In the genomic region with DNA sequence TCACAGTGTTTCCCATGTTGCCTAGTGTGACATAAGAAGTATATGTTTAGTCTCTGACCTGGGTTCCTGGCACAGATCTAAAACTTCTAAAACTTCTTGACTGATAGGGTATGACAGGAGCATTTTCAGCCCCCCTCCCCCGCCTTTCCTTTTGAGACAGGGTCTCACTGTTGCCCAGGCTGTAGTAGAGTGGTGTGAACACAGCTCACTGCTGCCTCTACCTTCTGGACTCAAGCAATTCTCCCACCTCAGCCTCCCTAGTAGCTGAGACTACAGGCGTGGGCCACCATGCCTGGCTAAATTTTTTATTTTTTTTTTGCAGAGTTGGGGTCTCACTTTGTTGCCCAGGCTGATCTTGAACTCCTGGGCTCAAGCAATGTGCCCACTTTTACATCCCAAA, we compare ENCODE assay signal across 24 cellular contexts.
DNase-seq lines count a peak whose midpoint lies in the region; ATAC-seq and TF ChIP-seq lines count a peak whose summit lies in the region.
"Had no signal": no experiment of that assay in that cellular context is flagged by ENCODE, and none has a peak within 500 bp of the region (broad histone marks: within the 10 kb centered on the region; RNA-seq: fewer than 3 reads in every experiment).

No MANE protein-coding gene starts in this region.

- H3K9me3 Mint-ChIP-seq in GM23338 (no peaks in the 10 kb centered on the region), memory B cell (no peaks in the 10 kb centered on the region), T-cell (no peaks in the 10 kb centered on the region)
- no peaks in the 10 kb centered on the region for H3K9me3 Mint-ChIP-seq in activated T-helper 17 cell treated with anti-CD3 and anti-CD28 coated beads, Interleukin-2, amount 50 U/mL, for 72 hours
- H3K9me3 Mint-ChIP-seq: CD4-positive, alpha-beta T cell; CD8-positive, alpha-beta memory T cell; H9 had no signal

- no peak overlapping the region for H3K4me2 ChIP-seq in GM23338
- no peak overlapping the region for H3K4me2 ChIP-seq in trophoblast cell (ENCODE audit: low read length)
- no peak overlapping the region for H3K4me2 ChIP-seq in Karpas-422 (ENCODE audit: low read depth, low read length, poor library complexity, severe bottlenecking)
- H3K4me2 ChIP-seq: A549; BLaER1 treated with 17β-estradiol and CSF1 and Interleukin-3, amounts not matched to agents 10 nM and 100 nM had no signal

- H2AFZ ChIP-seq in GM23338 = no peak overlapping the region
- no peak overlapping the region for H2AFZ ChIP-seq in trophoblast cell (ENCODE audit: insufficient read depth, low read length, poor library complexity)
- H2AFZ ChIP-seq in Karpas-422 (ENCODE audit: low read length) = no peak overlapping the region

- no peak overlapping the region for H4K12ac ChIP-seq in trophoblast cell (ENCODE audit: low read depth, low read length)

- POLR2A ChIA-PET in T-cell (lab: Charles Lee) = no interaction called here

- no peak overlapping the region for H3K14ac ChIP-seq in trophoblast cell (ENCODE audit: low read length)

- H4K91ac ChIP-seq in trophoblast cell (ENCODE audit: low read depth, low read length) = no peak overlapping the region

- H3K18ac ChIP-seq in trophoblast cell (ENCODE audit: low read length) = no peak overlapping the region

- no peaks in the 10 kb centered on the region for H3K9me2 ChIP-seq in GM23338 (ENCODE audit: insufficient read depth)
- H3K9me2 ChIP-seq in Karpas-422 (replicated peaks; ENCODE audit: insufficient read depth, low read length) = no peaks in the 10 kb centered on the region

- no peaks in the 10 kb centered on the region for H3K79me1 ChIP-seq in trophoblast cell (ENCODE audit: low read length)

- CTCF ChIA-PET in T-cell (lab: Charles Lee) = no interaction called here

- peaks cover 14% of the 10 kb centered on the region for H3K4me1 Mint-ChIP-seq in GM23338
- H3K4me1 Mint-ChIP-seq in activated T-helper 17 cell treated with anti-CD3 and anti-CD28 coated beads, Interleukin-2, amount 50 U/mL, for 72 hours = no peaks in the 10 kb centered on the region
- peaks cover 10% of the 10 kb centered on the region for H3K4me1 Mint-ChIP-seq in memory B cell
- H3K4me1 Mint-ChIP-seq in T-cell = peaks cover 0 to 6% (median 0%) of the 10 kb centered on the region in 3 donors

- H3K4me3 Mint-ChIP-seq in GM23338 = no peak overlapping the region
- no peak overlapping the region for H3K4me3 Mint-ChIP-seq in activated T-helper 17 cell treated with anti-CD3 and anti-CD28 coated beads, Interleukin-2, amount 50 U/mL, for 72 hours
- no peak overlapping the region for H3K4me3 Mint-ChIP-seq in memory B cell
- H3K4me3 Mint-ChIP-seq in T-cell = no peak overlapping the region
- H3K4me3 Mint-ChIP-seq: CD14-positive monocyte; CD4-positive, alpha-beta T cell; CD8-positive, alpha-beta memory T cell; H9 had no signal

- WGBS in trophoblast cell (ENCODE audit: extremely low coverage, insufficient coverage, insufficient read length) = no CpG with 5 or more reads among the region's 2 CpGs

- no peaks in the 10 kb centered on the region for H3F3A ChIP-seq in GM23338 (replicated peaks; ENCODE audit: low read depth)

- H3K4me3 ChIP-seq in GM23338 (no peak overlapping the region), trophoblast cell (ENCODE audit: low read depth, low read length) (no peak overlapping the region), Karpas-422 (ENCODE audit: low read length) (no peak overlapping the region)
- H3K4me3 ChIP-seq: A549; BLaER1 treated with 17β-estradiol and CSF1 and Interleukin-3, amounts not matched to agents 10 nM and 100 nM; GM12878 had no signal

- ATAC-seq in GM23338 (peak; percentile 70), memory B cell (ENCODE audit: low read depth) (no peak), T-cell (replicated peaks in 1 of 4) (no peak), HG02610 (IDR thresholded peaks at IDR 0.05; ENCODE audit: unreplicated experiment) (no peak), GM21360 (IDR thresholded peaks at IDR 0.05; ENCODE audit: unreplicated experiment) (no peak)
- no peak for ATAC-seq in activated T-helper 17 cell treated with anti-CD3 and anti-CD28 coated beads, Interleukin-2, amount 50 U/mL, for 72 hours (replicated peaks)
- ATAC-seq: A549, GM12878, HCT116 had no signal

- H3K79me2 ChIP-seq in GM23338 (replicated peaks; ENCODE audit: insufficient read depth) = peaks cover 44% of the 10 kb centered on the region
- no peaks in the 10 kb centered on the region for H3K79me2 ChIP-seq in trophoblast cell (ENCODE audit: control insufficient read depth, insufficient read depth, low read length, poor library complexity)
- H3K79me2 ChIP-seq in Karpas-422 (ENCODE audit: low read length) = no peaks in the 10 kb centered on the region

- H3K27ac ChIP-seq in GM23338 (ENCODE audit: low read depth) (no peak overlapping the region), trophoblast cell (ENCODE audit: low read depth, low read length) (no peak overlapping the region), Karpas-422 (ENCODE audit: low read length) (no peak overlapping the region)
- H3K27ac ChIP-seq: 22Rv1; A549; BLaER1 treated with 17β-estradiol and CSF1 and Interleukin-3, amounts not matched to agents 10 nM and 100 nM had no signal

- H4K20me1 ChIP-seq in GM23338 (replicated peaks; ENCODE audit: insufficient read depth) = no peaks in the 10 kb centered on the region; the same call in 1 of the 2 replicates
- peaks cover 5% of the 10 kb centered on the region; the same call in 1 of the 2 replicates for H4K20me1 ChIP-seq in Karpas-422 (ENCODE audit: insufficient read depth, low read depth, low read length)

- H3K9me3 ChIP-seq in trophoblast cell (ENCODE audit: insufficient read depth, low read depth, low read length) (no peaks in the 10 kb centered on the region), Karpas-422 (ENCODE audit: low read length) (no peaks in the 10 kb centered on the region)
- H3K9me3 ChIP-seq: A549, BE2C had no signal

- no peak overlapping the region for H2BK12ac ChIP-seq in trophoblast cell (ENCODE audit: low read length)

- no peak overlapping the region for H3K9ac ChIP-seq in trophoblast cell (ENCODE audit: low read length)
- no peak overlapping the region for H3K9ac ChIP-seq in Karpas-422 (ENCODE audit: low read length)
- H3K9ac ChIP-seq: BLaER1 treated with 17β-estradiol and CSF1 and Interleukin-3, amounts not matched to agents 10 nM and 100 nM had no signal

- H3K4ac ChIP-seq in trophoblast cell (ENCODE audit: low read depth, low read length) = no peak overlapping the region

- H2BK120ac ChIP-seq in trophoblast cell (ENCODE audit: insufficient read depth, low read length, poor library complexity) = no peak overlapping the region

- H3K27ac Mint-ChIP-seq in GM23338 = 0 out of 2 replicates have a peak overlapping the region, but pooled peaks have one; percentile 41
- H3K27ac Mint-ChIP-seq in activated T-helper 17 cell treated with anti-CD3 and anti-CD28 coated beads, Interleukin-2, amount 50 U/mL, for 72 hours = peak overlapping the region; percentile 33
- H3K27ac Mint-ChIP-seq in memory B cell = peak overlapping the region; percentile 43
- no peak overlapping the region for H3K27ac Mint-ChIP-seq in T-cell
- H3K27ac Mint-ChIP-seq: CD4-positive, alpha-beta T cell had no signal

- peak overlapping the region; percentile 40 for H2AK5ac ChIP-seq in trophoblast cell (ENCODE audit: low read length)

- peak overlapping the region; percentile 49 for H4K8ac ChIP-seq in trophoblast cell (ENCODE audit: low read depth, low read length)

- H3K27me3 ChIP-seq in GM23338 (ENCODE audit: insufficient read depth) = no peaks in the 10 kb centered on the region
- H3K27me3 ChIP-seq in trophoblast cell (ENCODE audit: insufficient read depth, low read length) = no peaks in the 10 kb centered on the region
- H3K27me3 ChIP-seq in Karpas-422 (ENCODE audit: low read length) = no peaks in the 10 kb centered on the region
- H3K27me3 ChIP-seq: BE2C; BLaER1 treated with 17β-estradiol and CSF1 and Interleukin-3, amounts not matched to agents 10 nM and 100 nM had no signal

- H3K36me3 Mint-ChIP-seq in GM23338 (ENCODE audit: low read depth) = peaks cover 7% of the 10 kb centered on the region; the same call in 2 of the 3 replicates
- H3K36me3 Mint-ChIP-seq in activated T-helper 17 cell treated with anti-CD3 and anti-CD28 coated beads, Interleukin-2, amount 50 U/mL, for 72 hours (ENCODE audit: low read depth) = peaks cover 19% of the 10 kb centered on the region
- H3K36me3 Mint-ChIP-seq in memory B cell = peaks cover 25% of the 10 kb centered on the region
- H3K36me3 Mint-ChIP-seq in T-cell = peaks cover 38% of the 10 kb centered on the region

- no peak overlapping the region for H3K23ac ChIP-seq in trophoblast cell (ENCODE audit: low read length)

- no peak for DNase-seq in GM23338 (ENCODE audit: low spot score)
- no peak for DNase-seq in memory B cell (ENCODE audit: low spot score in 2 of 2)
- DNase-seq in trophoblast cell = no peak
- DNase-seq in T-cell = no peak
- no peak for DNase-seq in Karpas-422
- DNase-seq: ACHN; AML-193; BE2C; CD4-positive, alpha-beta T cell; CD8-positive, alpha-beta memory T cell; DMS 273 treated with DMSO at 0.1 percent for 48 hours; DMS79; EL; GDM1; H9 had no signal

- no peaks in the 10 kb centered on the region for H3K36me3 ChIP-seq in GM23338 (ENCODE audit: insufficient read depth)
- H3K36me3 ChIP-seq in trophoblast cell (ENCODE audit: control insufficient read depth in 1 of 2, insufficient read depth in 2 of 2, low read length in 2 of 2) = peaks cover 0 to 2% of the 10 kb centered on the region in 2 experiments
- H3K36me3 ChIP-seq in Karpas-422 (ENCODE audit: insufficient read depth, low read length) = no peaks in the 10 kb centered on the region
- H3K36me3 ChIP-seq: BE2C had no signal

- H3K4me1 ChIP-seq in GM23338 (ENCODE audit: insufficient read depth) = peaks cover 11% of the 10 kb centered on the region
- peaks cover 0 to 6% of the 10 kb centered on the region in 2 experiments for H3K4me1 ChIP-seq in trophoblast cell (ENCODE audit: control insufficient read depth in 1 of 2, insufficient read depth in 2 of 2, low read length in 2 of 2)
- H3K4me1 ChIP-seq in Karpas-422 (ENCODE audit: low read length) = no peaks in the 10 kb centered on the region
- H3K4me1 ChIP-seq: A549, BE2C had no signal

- TF ChIP-seq CTCF in GM23338 (conservative IDR thresholded peaks at IDR 0.05; ENCODE audit: low read depth in 2 of 2) = peak in 1 of 2 experiments; percentile 16; a peak in 1 of 4 replicates

- no peak overlapping the region for H2BK5ac ChIP-seq in trophoblast cell (ENCODE audit: low read depth, low read length, poor library complexity)

- H3K27me3 Mint-ChIP-seq in GM23338 (ENCODE audit: insufficient read depth, low read depth, poor library complexity) = no peaks in the 10 kb centered on the region
- no peaks in the 10 kb centered on the region for H3K27me3 Mint-ChIP-seq in activated T-helper 17 cell treated with anti-CD3 and anti-CD28 coated beads, Interleukin-2, amount 50 U/mL, for 72 hours
- no peaks in the 10 kb centered on the region for H3K27me3 Mint-ChIP-seq in memory B cell
- no peaks in the 10 kb centered on the region for H3K27me3 Mint-ChIP-seq in T-cell
- H3K27me3 Mint-ChIP-seq: CD4-positive, alpha-beta T cell; CD8-positive, alpha-beta memory T cell had no signal

TF ChIP-seq in GM23338, 12 proteins besides CTCF, POLR2A, EP300 and RAD21 (continues in another document):
- no peak for TF ChIP-seq EZH2 (IDR thresholded peaks at IDR 0.05; ENCODE audit: low read depth, unreplicated experiment)
- TF ChIP-seq JUNB (IDR thresholded peaks at IDR 0.05; ENCODE audit: unreplicated experiment) = no peak
- no peak for TF ChIP-seq ZNF331 (CRISPR knock-in tag; IDR thresholded peaks at IDR 0.05; ENCODE audit: low read depth)
- TF ChIP-seq STAT1 (IDR thresholded peaks at IDR 0.05; ENCODE audit: unreplicated experiment) = no peak

Comparison
In these comparisons a context has a peak if more than half of its experiments do, and no peak if none do; other contexts are left out.
1. H3K27ac Mint-ChIP-seq: peak in GM23338 (single experiment), activated T-helper 17 cell treated with anti-CD3 and anti-CD28 coated beads, Interleukin-2, amount 50 U/mL, for 72 hours (single experiment) and memory B cell (single experiment); none in T-cell (0 of 2).